Comparison of ENCODE assay signal across 8 cellular contexts in genomic region chr12:48818831-48819590, GRCh38. TPM values are rescaled to one million over a fixed set of nuclear protein-coding genes. Genes with fewer than 3 reads are reported as not detected.
DNase-seq lines count a peak whose midpoint lies in the region; ATAC-seq and TF ChIP-seq lines count a peak whose summit lies in the region.

No MANE protein-coding gene starts in this region.

- no peaks in the 10 kb centered on the region for H3K79me2 ChIP-seq in KMS-11 (ENCODE audit: insufficient read depth, low read depth)

- no peak overlapping the region for H3K27ac ChIP-seq in CD8-positive, alpha-beta T cell (ENCODE audit: low read depth, low read length)
- no peak overlapping the region for H3K27ac ChIP-seq in KMS-11
- H3K27ac ChIP-seq in left lung, result no peak overlapping the region

- H2AFZ ChIP-seq in KMS-11 (ENCODE audit: low read depth), result peak overlapping the region; percentile 78; the same call in 1 of the 2 replicates

- peak in 3 of 7 experiments; percentile 31 to 56 (median 40) for DNase-seq in CD8-positive, alpha-beta T cell
- peak in 1 of 2 donors; percentile 46 for DNase-seq in left lung
- DNase-seq in stimulated activated naive CD8-positive, alpha-beta T cell treated with anti-CD3 and anti-CD28 coated beads, Interleukin-15, Interleukin-2, amounts not matched to agents 100 U/mL and 50 U/mL, for 24 hours, result peak; percentile 55
- DNase-seq in NCI-H526 treated with DMSO at 0.1 percent for 48 hours (lab: John Stamatoyannopoulos, UW), result no peak
- DNase-seq in medulla oblongata (ENCODE audit: extremely low spot score), result no peak
- DNase-seq in HPDE6-E6E7 (ENCODE audit: extremely low spot score), result no peak

- no peak overlapping the region; the same call in 1 of the 2 replicates for H3K9ac ChIP-seq in KMS-11

- intact Hi-C loops in CD8-positive, alpha-beta T cell (cut with DNase I, micrococcal nuclease), result loop anchor here in 1 of 2 experiments (2.0 kb wide), 1 partner anchor 34 kb away; the partner anchor contains the start of gene DDX23
- intact Hi-C loops in left lung (cut with DNase I), result no loop called here

- peak overlapping the region; percentile 79 for H3K4me3 Mint-ChIP-seq in CD8-positive, alpha-beta T cell
- H3K4me3 Mint-ChIP-seq in activated naive CD8-positive, alpha-beta T cell, result peak overlapping the region; percentile 68

- no peaks in the 10 kb centered on the region for H3K9me3 Mint-ChIP-seq in CD8-positive, alpha-beta T cell
- H3K9me3 Mint-ChIP-seq in activated naive CD8-positive, alpha-beta T cell (ENCODE audit: low read depth), result no peaks in the 10 kb centered on the region

- ATAC-seq in CD8-positive, alpha-beta T cell, result peak; percentile 15
- no peak for ATAC-seq in left lung
- no peak for ATAC-seq in stimulated activated naive CD8-positive, alpha-beta T cell treated with anti-CD3 and anti-CD28 coated beads, Interleukin-15, Interleukin-2, amounts not matched to agents 100 U/mL and 50 U/mL, for 24 hours

- H4K20me1 ChIP-seq in KMS-11 (ENCODE audit: insufficient read depth), result no peaks in the 10 kb centered on the region

- peaks cover 31% of the 10 kb centered on the region for H3K4me1 Mint-ChIP-seq in CD8-positive, alpha-beta T cell (ENCODE audit: low read depth)
- H3K4me1 Mint-ChIP-seq in activated naive CD8-positive, alpha-beta T cell (ENCODE audit: low read depth), result peaks cover 24% of the 10 kb centered on the region

- H3K27me3 Mint-ChIP-seq in CD8-positive, alpha-beta T cell (ENCODE audit: low read depth), result peaks cover 8% of the 10 kb centered on the region
- H3K27me3 Mint-ChIP-seq in activated naive CD8-positive, alpha-beta T cell, result peaks cover 8% of the 10 kb centered on the region

- no peak overlapping the region for H3K27ac Mint-ChIP-seq in CD8-positive, alpha-beta T cell
- H3K27ac Mint-ChIP-seq in activated naive CD8-positive, alpha-beta T cell, result no peak overlapping the region

- POLR2A ChIA-PET in CD8-positive, alpha-beta T cell (lab: Charles Lee), result interaction anchor here (1.0 kb wide), 1 partner anchor 33 kb away, joined by 3 read pairs; the partner anchor contains the start of gene DDX23

- H3K27me3 ChIP-seq in CD8-positive, alpha-beta T cell (ENCODE audit: insufficient read depth, low read length), result no peaks in the 10 kb centered on the region
- no peaks in the 10 kb centered on the region for H3K27me3 ChIP-seq in KMS-11 (ENCODE audit: insufficient read depth, low read depth)
- H3K27me3 ChIP-seq in left lung, result peaks cover 0 to 33% of the 10 kb centered on the region in 2 donors

- CTCF ChIA-PET in CD8-positive, alpha-beta T cell (lab: Charles Lee), result interaction anchor here (1.1 to 1.3 kb wide), 5 partner anchors 13 to 470 kb away, joined by 3 read pairs; no protein-coding TSS in a partner anchor

- H3K4me1 ChIP-seq in CD8-positive, alpha-beta T cell (ENCODE audit: insufficient read depth, low read length), result peaks cover 24% of the 10 kb centered on the region
- H3K4me1 ChIP-seq in KMS-11 (ENCODE audit: low read depth, poor library complexity, severe bottlenecking) (peaks cover 17% of the 10 kb centered on the region), left lung (peaks cover 20 to 34% of the 10 kb centered on the region in 2 donors)

- H3K36me3 Mint-ChIP-seq in CD8-positive, alpha-beta T cell, result no peaks in the 10 kb centered on the region
- H3K36me3 Mint-ChIP-seq in activated naive CD8-positive, alpha-beta T cell, result no peaks in the 10 kb centered on the region

- peak overlapping the region; percentile 70 for H3K4me3 ChIP-seq in CD8-positive, alpha-beta T cell (ENCODE audit: low read depth, low read length)
- H3K4me3 ChIP-seq in KMS-11 (IDR thresholded peaks at IDR 0.05; ENCODE audit: insufficient read depth, low read depth, low read length), result peak overlapping the region; percentile 39
- H3K4me3 ChIP-seq in left lung, result peak overlapping the region; percentile 69 to 78

- TF ChIP-seq CTCF in CD8-positive, alpha-beta T cell (IDR thresholded peaks at IDR 0.05), result no peak
- 0 out of 2 replicates have a peak, but pooled peaks have one; percentile 24 for TF ChIP-seq CTCF in KMS-11 (conservative IDR thresholded peaks at IDR 0.05; ENCODE audit: low read depth, low read length)
- TF ChIP-seq CTCF in left lung (IDR thresholded peaks at IDR 0.05), result no peak

- H3K4me2 ChIP-seq in KMS-11, result peak overlapping the region; percentile 90

- no peaks in the 10 kb centered on the region for H3K36me3 ChIP-seq in CD8-positive, alpha-beta T cell (ENCODE audit: insufficient read depth, low read length)
- H3K36me3 ChIP-seq in KMS-11 (ENCODE audit: insufficient read depth) (no peaks in the 10 kb centered on the region), left lung (no peaks in the 10 kb centered on the region)

- no peaks in the 10 kb centered on the region for H3K9me3 ChIP-seq in CD8-positive, alpha-beta T cell (ENCODE audit: low read length)
- no peaks in the 10 kb centered on the region for H3K9me3 ChIP-seq in left lung

RNA-seq across cellular contexts. Expression of gene CACNB3, which starts 0.7 kb away (rescaled TPM):
- 1 to 10 TPM; 3.2 to 4.2 TPM for total RNA-seq in CD8-positive, alpha-beta T cell
- total RNA-seq in left lung, result 10 to 100 TPM; 26.4 to 42.5 TPM

RNA-seq across cellular contexts. Expression of gene ADCY6, which starts 30.1 kb away (rescaled TPM):
- total RNA-seq in CD8-positive, alpha-beta T cell, result not detected
- total RNA-seq in left lung, result 10 to 100 TPM; 33.0 to 54.0 TPM

RNA-seq across cellular contexts. Expression of gene DDX23, which starts 33.0 kb away (rescaled TPM):
- total RNA-seq in CD8-positive, alpha-beta T cell, result 10 to 100 TPM; 70.6 to 76.4 TPM
- 10 to 100 TPM; 66.5 to 74.9 TPM for total RNA-seq in left lung

RNA-seq across cellular contexts. Expression of gene RND1, which starts 46.7 kb away (rescaled TPM):
- total RNA-seq in CD8-positive, alpha-beta T cell, result 10 to 100 TPM; 11.9 to 12.9 TPM
- total RNA-seq in left lung, result 10 to 100 TPM in 1 of 2 donors, 1 to 10 TPM in 1; 4.0 to 28.1 TPM

Comparison
In these comparisons a context has a peak if more than half of its experiments do, and no peak if none do; other contexts are left out.
1. RNA of gene CACNB3, which starts 0.7 kb away (total RNA-seq): 26.4 to 42.5 TPM in left lung; 3.2 to 4.2 TPM in CD8-positive, alpha-beta T cell; every median in the first group is over 4 times any median in the second.
2. RNA of gene ADCY6, which starts 30.1 kb away (total RNA-seq): 33.0 to 54.0 TPM in left lung; not detected in CD8-positive, alpha-beta T cell; every median in the first group is over 10 times any median in the second.
3. Peak in every context shown above with its lines, with median percentiles within 50 percentile points of each other: H3K4me3 ChIP-seq.